In the genomic region with DNA sequence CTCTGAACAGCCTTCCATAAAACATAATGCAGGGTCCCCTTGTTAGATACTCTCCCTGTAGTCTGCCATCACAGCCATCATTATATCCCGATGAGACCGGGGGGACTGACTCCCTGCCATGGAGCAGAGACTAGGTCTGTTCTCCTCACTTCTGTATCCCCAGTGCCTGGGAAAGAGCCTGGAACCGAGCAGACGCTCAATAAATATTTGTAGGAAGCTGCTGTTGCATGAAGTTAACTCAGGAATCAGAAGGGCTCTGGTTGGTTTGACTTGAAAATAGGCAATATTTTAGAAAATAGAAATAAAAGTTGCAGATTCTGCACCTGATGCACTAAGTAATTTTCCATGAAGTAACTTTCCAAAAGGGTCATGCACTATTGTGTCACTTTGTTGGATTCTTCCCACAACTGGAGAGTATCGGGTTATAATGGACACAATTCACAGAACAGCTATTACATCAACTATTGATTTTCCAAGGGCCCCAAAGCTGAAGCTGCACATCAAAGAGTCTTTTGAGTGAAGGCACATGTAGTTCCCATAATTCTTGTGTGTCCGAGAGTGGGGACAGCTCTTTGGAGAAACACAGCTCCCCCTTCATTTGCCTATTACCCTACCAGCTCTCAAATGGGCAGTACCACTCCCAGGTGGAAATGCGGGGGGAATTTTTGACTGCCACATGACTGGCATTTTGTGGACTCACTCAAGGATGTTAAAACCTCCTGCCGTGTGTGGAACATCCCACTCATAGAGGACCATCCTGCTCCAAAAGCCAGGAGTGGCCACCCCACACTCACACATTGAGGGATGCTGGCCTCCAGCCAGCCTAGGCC, we compare ENCODE assay signal across 1 cellular context.
TF ChIP-seq lines count a peak whose summit lies in the region.

No MANE protein-coding gene starts in this region.

TF ChIP-seq in HepG2, 621 proteins besides CTCF, POLR2A, EP300 and RAD21 (continued from another document and continues in another):
- TF ChIP-seq, protein P1, sequence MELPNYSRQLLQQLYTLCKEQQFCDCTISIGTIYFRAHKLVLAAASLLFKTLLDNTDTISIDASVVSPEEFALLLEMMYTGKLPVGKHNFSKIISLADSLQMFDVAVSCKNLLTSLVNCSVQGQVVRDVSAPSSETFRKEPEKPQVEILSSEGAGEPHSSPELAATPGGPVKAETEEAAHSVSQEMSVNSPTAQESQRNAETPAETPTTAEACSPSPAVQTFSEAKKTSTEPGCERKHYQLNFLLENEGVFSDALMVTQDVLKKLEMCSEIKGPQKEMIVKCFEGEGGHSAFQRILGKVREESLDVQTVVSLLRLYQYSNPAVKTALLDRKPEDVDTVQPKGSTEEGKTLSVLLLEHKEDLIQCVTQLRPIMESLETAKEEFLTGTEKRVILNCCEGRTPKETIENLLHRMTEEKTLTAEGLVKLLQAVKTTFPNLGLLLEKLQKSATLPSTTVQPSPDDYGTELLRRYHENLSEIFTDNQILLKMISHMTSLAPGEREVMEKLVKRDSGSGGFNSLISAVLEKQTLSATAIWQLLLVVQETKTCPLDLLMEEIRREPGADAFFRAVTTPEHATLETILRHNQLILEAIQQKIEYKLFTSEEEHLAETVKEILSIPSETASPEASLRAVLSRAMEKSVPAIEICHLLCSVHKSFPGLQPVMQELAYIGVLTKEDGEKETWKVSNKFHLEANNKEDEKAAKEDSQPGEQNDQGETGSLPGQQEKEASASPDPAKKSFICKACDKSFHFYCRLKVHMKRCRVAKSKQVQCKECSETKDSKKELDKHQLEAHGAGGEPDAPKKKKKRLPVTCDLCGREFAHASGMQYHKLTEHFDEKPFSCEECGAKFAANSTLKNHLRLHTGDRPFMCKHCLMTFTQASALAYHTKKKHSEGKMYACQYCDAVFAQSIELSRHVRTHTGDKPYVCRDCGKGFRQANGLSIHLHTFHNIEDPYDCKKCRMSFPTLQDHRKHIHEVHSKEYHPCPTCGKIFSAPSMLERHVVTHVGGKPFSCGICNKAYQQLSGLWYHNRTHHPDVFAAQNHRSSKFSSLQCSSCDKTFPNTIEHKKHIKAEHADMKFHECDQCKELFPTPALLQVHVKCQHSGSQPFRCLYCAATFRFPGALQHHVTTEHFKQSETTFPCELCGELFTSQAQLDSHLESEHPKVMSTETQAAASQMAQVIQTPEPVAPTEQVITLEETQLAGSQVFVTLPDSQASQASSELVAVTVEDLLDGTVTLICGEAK (IDR thresholded peaks at IDR 0.05): no peak
- TF ChIP-seq, protein P1 (CRISPR knock-in tag; IDR thresholded peaks at IDR 0.05): no peak
- no peak for TF ChIP-seq FOXM1 (CRISPR knock-in tag; IDR thresholded peaks at IDR 0.05)
- no peak for TF ChIP-seq NFRKB (IDR thresholded peaks at IDR 0.05)
- TF ChIP-seq, protein P2, sequence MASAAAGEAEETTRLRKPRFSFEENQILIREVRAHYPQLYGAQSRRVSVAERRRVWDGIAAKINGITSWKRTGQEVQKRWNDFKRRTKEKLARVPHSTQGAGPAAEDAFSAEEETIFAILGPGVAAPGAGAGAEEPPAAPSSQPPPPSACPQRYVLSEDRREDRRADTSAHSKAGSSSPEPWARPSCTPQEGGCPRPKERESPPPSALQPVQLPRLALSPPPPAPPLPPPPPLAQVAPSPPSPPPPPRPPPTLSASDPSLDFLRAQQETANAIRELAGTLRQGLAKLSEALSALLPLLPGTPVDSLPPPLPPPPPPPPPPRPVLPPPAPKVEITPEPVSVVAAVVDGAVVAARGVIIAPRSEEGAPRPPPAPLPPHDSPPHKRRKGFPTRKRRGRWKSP (CRISPR knock-in tag; IDR thresholded peaks at IDR 0.05): no peak
- no peak; the same call in 1 of the 2 replicates for TF ChIP-seq JUND (CRISPR knock-in tag; IDR thresholded peaks at IDR 0.05)
- no peak for TF ChIP-seq ZNF326 (CRISPR knock-in tag; IDR thresholded peaks at IDR 0.05; ENCODE audit: borderline replicate concordance)
- no peak for TF ChIP-seq NFE2L1 (CRISPR knock-in tag; IDR thresholded peaks at IDR 0.05; ENCODE audit: borderline replicate concordance)
- TF ChIP-seq, protein P3, sequence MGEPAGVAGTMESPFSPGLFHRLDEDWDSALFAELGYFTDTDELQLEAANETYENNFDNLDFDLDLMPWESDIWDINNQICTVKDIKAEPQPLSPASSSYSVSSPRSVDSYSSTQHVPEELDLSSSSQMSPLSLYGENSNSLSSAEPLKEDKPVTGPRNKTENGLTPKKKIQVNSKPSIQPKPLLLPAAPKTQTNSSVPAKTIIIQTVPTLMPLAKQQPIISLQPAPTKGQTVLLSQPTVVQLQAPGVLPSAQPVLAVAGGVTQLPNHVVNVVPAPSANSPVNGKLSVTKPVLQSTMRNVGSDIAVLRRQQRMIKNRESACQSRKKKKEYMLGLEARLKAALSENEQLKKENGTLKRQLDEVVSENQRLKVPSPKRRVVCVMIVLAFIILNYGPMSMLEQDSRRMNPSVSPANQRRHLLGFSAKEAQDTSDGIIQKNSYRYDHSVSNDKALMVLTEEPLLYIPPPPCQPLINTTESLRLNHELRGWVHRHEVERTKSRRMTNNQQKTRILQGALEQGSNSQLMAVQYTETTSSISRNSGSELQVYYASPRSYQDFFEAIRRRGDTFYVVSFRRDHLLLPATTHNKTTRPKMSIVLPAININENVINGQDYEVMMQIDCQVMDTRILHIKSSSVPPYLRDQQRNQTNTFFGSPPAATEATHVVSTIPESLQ (CRISPR knock-in tag; conservative IDR thresholded peaks at IDR 0.05): no peak
- no peak for TF ChIP-seq REXO4 (CRISPR knock-in tag; IDR thresholded peaks at IDR 0.05; ENCODE audit: borderline replicate concordance)
- peak; percentile 94 for TF ChIP-seq TCF7 (IDR thresholded peaks at IDR 0.05; ENCODE audit: low read depth)
- TF ChIP-seq, protein P4, sequence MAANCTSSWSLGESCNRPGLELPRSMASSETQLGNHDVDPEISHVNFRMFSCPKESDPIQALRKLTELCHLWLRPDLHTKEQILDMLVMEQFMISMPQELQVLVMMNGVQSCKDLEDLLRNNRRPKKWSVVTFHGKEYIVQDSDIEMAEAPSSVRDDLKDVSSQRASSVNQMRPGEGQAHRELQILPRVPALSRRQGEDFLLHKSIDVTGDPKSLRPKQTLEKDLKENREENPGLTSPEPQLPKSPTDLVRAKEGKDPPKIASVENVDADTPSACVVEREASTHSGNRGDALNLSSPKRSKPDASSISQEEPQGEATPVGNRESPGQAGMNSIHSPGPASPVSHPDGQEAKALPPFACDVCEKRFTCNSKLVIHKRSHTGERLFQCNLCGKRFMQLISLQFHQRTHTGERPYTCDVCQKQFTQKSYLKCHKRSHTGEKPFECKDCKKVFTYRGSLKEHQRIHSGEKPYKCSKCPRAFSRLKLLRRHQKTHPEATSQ (CRISPR knock-in tag; IDR thresholded peaks at IDR 0.05; ENCODE audit: borderline replicate concordance): peak; percentile 54; the same call in 1 of the 2 replicates
- TF ChIP-seq PHF8 (CRISPR knock-in tag; IDR thresholded peaks at IDR 0.05): no peak
- TF ChIP-seq FOXA1 (IDR thresholded peaks at IDR 0.05): no peak
- peak; percentile 74 for TF ChIP-seq FOXA1 (CRISPR knock-in tag; IDR thresholded peaks at IDR 0.05)
- TF ChIP-seq YEATS2 (CRISPR knock-in tag; IDR thresholded peaks at IDR 0.05; ENCODE audit: borderline replicate concordance): no peak
- TF ChIP-seq GATAD1 (CRISPR knock-in tag; IDR thresholded peaks at IDR 0.05): peak; percentile 43; the same call in 1 of the 2 replicates
- no peak for TF ChIP-seq ZNF766 (CRISPR knock-in tag; IDR thresholded peaks at IDR 0.05; ENCODE audit: borderline replicate concordance)
- peak; percentile 83 for TF ChIP-seq RARA (CRISPR knock-in tag; IDR thresholded peaks at IDR 0.05)
- TF ChIP-seq BHLHE40 (IDR thresholded peaks at IDR 0.05; ENCODE audit: low read length): peak; percentile 81
- no peak for TF ChIP-seq AHR (CRISPR knock-in tag; IDR thresholded peaks at IDR 0.05)
- TF ChIP-seq, protein P5, sequence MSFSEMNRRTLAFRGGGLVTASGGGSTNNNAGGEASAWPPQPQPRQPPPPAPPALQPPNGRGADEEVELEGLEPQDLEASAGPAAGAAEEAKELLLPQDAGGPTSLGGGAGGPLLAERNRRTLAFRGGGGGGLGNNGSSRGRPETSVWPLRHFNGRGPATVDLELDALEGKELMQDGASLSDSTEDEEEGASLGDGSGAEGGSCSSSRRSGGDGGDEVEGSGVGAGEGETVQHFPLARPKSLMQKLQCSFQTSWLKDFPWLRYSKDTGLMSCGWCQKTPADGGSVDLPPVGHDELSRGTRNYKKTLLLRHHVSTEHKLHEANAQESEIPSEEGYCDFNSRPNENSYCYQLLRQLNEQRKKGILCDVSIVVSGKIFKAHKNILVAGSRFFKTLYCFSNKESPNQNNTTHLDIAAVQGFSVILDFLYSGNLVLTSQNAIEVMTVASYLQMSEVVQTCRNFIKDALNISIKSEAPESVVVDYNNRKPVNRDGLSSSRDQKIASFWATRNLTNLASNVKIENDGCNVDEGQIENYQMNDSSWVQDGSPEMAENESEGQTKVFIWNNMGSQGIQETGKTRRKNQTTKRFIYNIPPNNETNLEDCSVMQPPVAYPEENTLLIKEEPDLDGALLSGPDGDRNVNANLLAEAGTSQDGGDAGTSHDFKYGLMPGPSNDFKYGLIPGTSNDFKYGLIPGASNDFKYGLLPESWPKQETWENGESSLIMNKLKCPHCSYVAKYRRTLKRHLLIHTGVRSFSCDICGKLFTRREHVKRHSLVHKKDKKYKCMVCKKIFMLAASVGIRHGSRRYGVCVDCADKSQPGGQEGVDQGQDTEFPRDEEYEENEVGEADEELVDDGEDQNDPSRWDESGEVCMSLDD (CRISPR knock-in tag; IDR thresholded peaks at IDR 0.05; ENCODE audit: borderline replicate concordance): peak; percentile 87; the same call in 1 of the 2 replicates
- TF ChIP-seq ZFP41 (CRISPR knock-in tag; IDR thresholded peaks at IDR 0.05; ENCODE audit: borderline replicate concordance): no peak
- TF ChIP-seq HCFC1 (IDR thresholded peaks at IDR 0.05; ENCODE audit: low read depth, low read length): no peak
- no peak for TF ChIP-seq HMGA1 (CRISPR knock-in tag; conservative IDR thresholded peaks at IDR 0.05)
- TF ChIP-seq, protein P6, sequence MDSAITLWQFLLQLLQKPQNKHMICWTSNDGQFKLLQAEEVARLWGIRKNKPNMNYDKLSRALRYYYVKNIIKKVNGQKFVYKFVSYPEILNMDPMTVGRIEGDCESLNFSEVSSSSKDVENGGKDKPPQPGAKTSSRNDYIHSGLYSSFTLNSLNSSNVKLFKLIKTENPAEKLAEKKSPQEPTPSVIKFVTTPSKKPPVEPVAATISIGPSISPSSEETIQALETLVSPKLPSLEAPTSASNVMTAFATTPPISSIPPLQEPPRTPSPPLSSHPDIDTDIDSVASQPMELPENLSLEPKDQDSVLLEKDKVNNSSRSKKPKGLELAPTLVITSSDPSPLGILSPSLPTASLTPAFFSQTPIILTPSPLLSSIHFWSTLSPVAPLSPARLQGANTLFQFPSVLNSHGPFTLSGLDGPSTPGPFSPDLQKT (CRISPR knock-in tag; IDR thresholded peaks at IDR 0.05; ENCODE audit: borderline replicate concordance): no peak
- no peak for TF ChIP-seq ZNF572 (CRISPR knock-in tag; IDR thresholded peaks at IDR 0.05)
- no peak for TF ChIP-seq ZNF180 (CRISPR knock-in tag; IDR thresholded peaks at IDR 0.05; ENCODE audit: borderline replicate concordance, low read depth)
- no peak; the same call in 1 of the 2 replicates for TF ChIP-seq ZSCAN31 (CRISPR knock-in tag; IDR thresholded peaks at IDR 0.05; ENCODE audit: low read depth)
- peak; percentile 36; the same call in 1 of the 2 replicates for TF ChIP-seq ZNF629 (CRISPR knock-in tag; conservative IDR thresholded peaks at IDR 0.05)
- TF ChIP-seq BORCS8-MEF2B (CRISPR knock-in tag; IDR thresholded peaks at IDR 0.05): no peak
- TF ChIP-seq, protein P7, sequence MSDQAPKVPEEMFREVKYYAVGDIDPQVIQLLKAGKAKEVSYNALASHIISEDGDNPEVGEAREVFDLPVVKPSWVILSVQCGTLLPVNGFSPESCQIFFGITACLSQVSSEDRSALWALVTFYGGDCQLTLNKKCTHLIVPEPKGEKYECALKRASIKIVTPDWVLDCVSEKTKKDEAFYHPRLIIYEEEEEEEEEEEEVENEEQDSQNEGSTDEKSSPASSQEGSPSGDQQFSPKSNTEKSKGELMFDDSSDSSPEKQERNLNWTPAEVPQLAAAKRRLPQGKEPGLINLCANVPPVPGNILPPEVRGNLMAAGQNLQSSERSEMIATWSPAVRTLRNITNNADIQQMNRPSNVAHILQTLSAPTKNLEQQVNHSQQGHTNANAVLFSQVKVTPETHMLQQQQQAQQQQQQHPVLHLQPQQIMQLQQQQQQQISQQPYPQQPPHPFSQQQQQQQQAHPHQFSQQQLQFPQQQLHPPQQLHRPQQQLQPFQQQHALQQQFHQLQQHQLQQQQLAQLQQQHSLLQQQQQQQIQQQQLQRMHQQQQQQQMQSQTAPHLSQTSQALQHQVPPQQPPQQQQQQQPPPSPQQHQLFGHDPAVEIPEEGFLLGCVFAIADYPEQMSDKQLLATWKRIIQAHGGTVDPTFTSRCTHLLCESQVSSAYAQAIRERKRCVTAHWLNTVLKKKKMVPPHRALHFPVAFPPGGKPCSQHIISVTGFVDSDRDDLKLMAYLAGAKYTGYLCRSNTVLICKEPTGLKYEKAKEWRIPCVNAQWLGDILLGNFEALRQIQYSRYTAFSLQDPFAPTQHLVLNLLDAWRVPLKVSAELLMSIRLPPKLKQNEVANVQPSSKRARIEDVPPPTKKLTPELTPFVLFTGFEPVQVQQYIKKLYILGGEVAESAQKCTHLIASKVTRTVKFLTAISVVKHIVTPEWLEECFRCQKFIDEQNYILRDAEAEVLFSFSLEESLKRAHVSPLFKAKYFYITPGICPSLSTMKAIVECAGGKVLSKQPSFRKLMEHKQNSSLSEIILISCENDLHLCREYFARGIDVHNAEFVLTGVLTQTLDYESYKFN (CRISPR knock-in tag; conservative IDR thresholded peaks at IDR 0.05): peak; percentile 74
- no peak for TF ChIP-seq ZMAT3 (CRISPR knock-in tag; conservative IDR thresholded peaks at IDR 0.05)
- TF ChIP-seq BRCA1 (CRISPR knock-in tag; IDR thresholded peaks at IDR 0.05): no peak; the same call in 1 of the 2 replicates
